ENCODE assay signal across 10 cellular contexts in genomic region chr3:190618349-190619030, GRCh38.
DNase-seq lines count a peak whose midpoint lies in the region; ATAC-seq lines count a peak whose summit lies in the region.
"Had no signal": no experiment of that assay in that cellular context is flagged by ENCODE, and none has a peak within 500 bp of the region (broad histone marks: within the 10 kb centered on the region; RNA-seq: fewer than 3 reads in every experiment).

No MANE protein-coding gene starts in this region.

- peaks cover 59% of the 10 kb centered on the region for H3K36me3 Mint-ChIP-seq in activated T-cell treated with anti-CD3 and anti-CD28 coated beads, Interleukin-2, amount 50 U/mL, for 24 hours (ENCODE audit: low read depth)
- H3K36me3 Mint-ChIP-seq in activated CD8-positive, alpha-beta T cell treated with anti-CD3 and anti-CD28 coated beads, Interleukin-2, amount 10 ng/mL, durations not matched to agents 7 days and 5 days (ENCODE audit: low read depth) = peaks cover 32% of the 10 kb centered on the region
- H3K36me3 Mint-ChIP-seq in stimulated activated memory B cell treated with anti-CD40 and anti-IgM and Interleukin-4, amounts not matched to agents 10 μg/mL and 1 μg/mL and 100 μg/mL, for 72 hours = peaks cover 1% of the 10 kb centered on the region

- H3K4me1 Mint-ChIP-seq in activated T-cell treated with anti-CD3 and anti-CD28 coated beads, Interleukin-2, amount 50 U/mL, for 24 hours (ENCODE audit: low read depth) = peaks cover 76% of the 10 kb centered on the region
- peaks cover 60% of the 10 kb centered on the region for H3K4me1 Mint-ChIP-seq in activated CD8-positive, alpha-beta T cell treated with anti-CD3 and anti-CD28 coated beads, Interleukin-2, amount 10 ng/mL, durations not matched to agents 7 days and 5 days (ENCODE audit: low read depth)
- H3K4me1 Mint-ChIP-seq in stimulated activated memory B cell treated with anti-CD40 and anti-IgM and Interleukin-4, amounts not matched to agents 10 μg/mL and 1 μg/mL and 100 μg/mL, for 72 hours = peaks cover 34% of the 10 kb centered on the region

- no peak for DNase-seq in activated T-cell treated with anti-CD3 and anti-CD28 coated beads, Interleukin-2, amount 50 U/mL, for 24 hours
- no peak for DNase-seq in activated T-cell treated with anti-CD3 and anti-CD28 coated beads, Interleukin-2, amount 50 U/mL, for 48 hours
- DNase-seq in activated CD8-positive, alpha-beta T cell treated with anti-CD3 and anti-CD28 coated beads, Interleukin-2, amount 10 ng/mL, durations not matched to agents 7 days and 5 days = no peak
- DNase-seq in SHP77 treated with DMSO at 0.1 percent for 48 hours (lab: John Stamatoyannopoulos, UW) (no peak), glomerular visceral epithelial cell (ENCODE audit: extremely low spot score) (no peak)
- DNase-seq in stimulated activated CD4-positive, alpha-beta T cell treated with anti-CD3 and anti-CD28 coated beads, Interleukin-4, amount 100 ng/mL, for 1 hour = no peak
- DNase-seq: cerebellar nuclear complex, head of caudate nucleus had no signal

- peak overlapping the region; percentile 60 for H3K4me3 Mint-ChIP-seq in activated T-cell treated with anti-CD3 and anti-CD28 coated beads, Interleukin-2, amount 50 U/mL, for 24 hours
- peak overlapping the region; percentile 37 for H3K4me3 Mint-ChIP-seq in activated CD8-positive, alpha-beta T cell treated with anti-CD3 and anti-CD28 coated beads, Interleukin-2, amount 10 ng/mL, durations not matched to agents 7 days and 5 days
- peak overlapping the region; percentile 39 for H3K4me3 Mint-ChIP-seq in stimulated activated memory B cell treated with anti-CD40 and anti-IgM and Interleukin-4, amounts not matched to agents 10 μg/mL and 1 μg/mL and 100 μg/mL, for 72 hours

- H3K27ac Mint-ChIP-seq in activated T-cell treated with anti-CD3 and anti-CD28 coated beads, Interleukin-2, amount 50 U/mL, for 24 hours = peak overlapping the region; percentile 97
- H3K27ac Mint-ChIP-seq in activated CD8-positive, alpha-beta T cell treated with anti-CD3 and anti-CD28 coated beads, Interleukin-2, amount 10 ng/mL, durations not matched to agents 7 days and 5 days = peak overlapping the region; percentile 82
- peak overlapping the region; percentile 91 for H3K27ac Mint-ChIP-seq in stimulated activated memory B cell treated with anti-CD40 and anti-IgM and Interleukin-4, amounts not matched to agents 10 μg/mL and 1 μg/mL and 100 μg/mL, for 72 hours

- ATAC-seq in HG03442 (IDR thresholded peaks at IDR 0.05; ENCODE audit: unreplicated experiment) = peak; percentile 64
- peak; percentile 80 for ATAC-seq in activated CD8-positive, alpha-beta T cell treated with anti-CD3 and anti-CD28 coated beads, Interleukin-2, amount 10 ng/mL, durations not matched to agents 7 days and 5 days
- ATAC-seq in stimulated activated memory B cell treated with anti-CD40 and anti-IgM and Interleukin-4, amounts not matched to agents 10 μg/mL and 1 μg/mL and 100 μg/mL, for 72 hours = peak; percentile 81

- H3K9me3 Mint-ChIP-seq in activated T-cell treated with anti-CD3 and anti-CD28 coated beads, Interleukin-2, amount 50 U/mL, for 24 hours = peaks cover 5% of the 10 kb centered on the region
- H3K9me3 Mint-ChIP-seq in activated CD8-positive, alpha-beta T cell treated with anti-CD3 and anti-CD28 coated beads, Interleukin-2, amount 10 ng/mL, durations not matched to agents 7 days and 5 days (ENCODE audit: insufficient read depth) = no peaks in the 10 kb centered on the region
- no peaks in the 10 kb centered on the region for H3K9me3 Mint-ChIP-seq in stimulated activated memory B cell treated with anti-CD40 and anti-IgM and Interleukin-4, amounts not matched to agents 10 μg/mL and 1 μg/mL and 100 μg/mL, for 72 hours

- POLR2A ChIA-PET in activated CD8-positive, alpha-beta T cell treated with anti-CD3 and anti-CD28 coated beads, Interleukin-2, amount 10 ng/mL, durations not matched to agents 7 days and 5 days (lab: Charles Lee) = interaction anchor here (0.8 to 2.7 kb wide), 7 partner anchors 12 to 113 kb away, joined by 3 to 44 read pairs (median 6); partner anchors contain the start of gene IL1RAP

- CTCF ChIA-PET in activated CD8-positive, alpha-beta T cell treated with anti-CD3 and anti-CD28 coated beads, Interleukin-2, amount 10 ng/mL, durations not matched to agents 7 days and 5 days (lab: Charles Lee) = interaction anchor here (0.6 to 2.5 kb wide), 13 partner anchors 11 to 112 kb away, joined by 3 to 10 read pairs (median 4); no protein-coding TSS in a partner anchor

- no peaks in the 10 kb centered on the region for H3K27me3 Mint-ChIP-seq in activated T-cell treated with anti-CD3 and anti-CD28 coated beads, Interleukin-2, amount 50 U/mL, for 24 hours
- H3K27me3 Mint-ChIP-seq in activated CD8-positive, alpha-beta T cell treated with anti-CD3 and anti-CD28 coated beads, Interleukin-2, amount 10 ng/mL, durations not matched to agents 7 days and 5 days (ENCODE audit: low read depth) = no peaks in the 10 kb centered on the region
- H3K27me3 Mint-ChIP-seq in stimulated activated memory B cell treated with anti-CD40 and anti-IgM and Interleukin-4, amounts not matched to agents 10 μg/mL and 1 μg/mL and 100 μg/mL, for 72 hours = no peaks in the 10 kb centered on the region
